ENCODE assay signal across 19 cellular contexts in the genomic region with DNA sequence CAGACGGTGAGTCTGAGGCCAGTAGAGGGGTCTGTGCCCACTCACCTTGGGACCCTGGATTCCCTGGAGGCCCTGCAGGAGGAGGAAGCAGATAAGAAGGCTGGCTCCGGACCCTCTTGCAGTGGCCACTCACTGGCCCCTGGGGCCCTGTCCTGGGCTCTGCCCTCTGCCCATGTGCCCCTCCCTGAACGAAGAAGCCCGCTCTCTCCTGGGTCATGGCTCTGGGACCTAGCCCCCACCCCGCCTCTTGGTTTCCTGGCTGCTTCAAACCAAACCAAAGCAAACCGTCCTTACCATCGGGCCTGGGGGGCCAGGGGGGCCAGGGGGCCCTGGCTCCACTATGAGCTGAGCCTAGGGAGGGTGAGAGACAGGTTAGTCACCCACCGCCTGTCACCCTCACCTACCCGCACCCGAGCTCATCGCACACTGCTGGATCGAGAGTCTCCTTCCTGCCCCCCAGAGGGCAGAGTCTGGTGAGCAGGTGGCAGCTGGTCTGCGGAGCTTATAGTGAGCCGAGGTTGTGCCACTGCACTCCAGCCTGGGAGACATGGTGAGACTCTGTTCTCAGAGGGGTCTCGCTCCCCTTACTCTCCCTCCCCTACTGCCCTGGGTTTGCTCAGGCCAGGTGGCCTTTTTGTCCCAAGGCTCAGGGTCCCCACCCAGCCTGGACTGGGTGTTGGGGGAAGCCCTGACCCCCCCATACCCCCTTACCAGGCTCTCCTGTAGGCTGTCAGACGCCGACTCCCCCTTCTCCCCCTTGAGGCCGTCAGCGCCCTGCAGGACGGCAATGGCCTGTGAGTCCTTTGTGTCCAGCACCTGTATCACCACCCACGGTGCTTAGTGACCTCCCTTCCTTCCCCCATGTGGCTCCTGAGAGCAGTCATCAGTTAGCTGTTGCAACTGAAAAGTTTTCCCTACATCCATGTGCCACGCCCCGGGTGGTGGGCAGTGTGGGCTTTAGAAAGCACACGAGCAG. TPM values are rescaled to one million over a fixed set of nuclear protein-coding genes. Genes with fewer than 3 reads are reported as not detected.
DNase-seq lines count a peak whose midpoint lies in the region; ATAC-seq, FAIRE-seq and TF ChIP-seq lines count a peak whose summit lies in the region.
"Had no signal": no experiment of that assay in that cellular context is flagged by ENCODE, and none has a peak within 500 bp of the region (broad histone marks: within the 10 kb centered on the region; RNA-seq: fewer than 3 reads in every experiment).

No MANE protein-coding gene starts in this region.

- no peak for FAIRE-seq in frontal cortex (lab: Jason Lieb, UNC)
- FAIRE-seq: A549, K562 had no signal

- H3K27me3 Mint-ChIP-seq in immature natural killer cell (ENCODE audit: low read depth in 3 of 3), result peaks cover 7 to 14% (median 8%) of the 10 kb centered on the region in 3 donors
- H3K27me3 Mint-ChIP-seq: stimulated activated memory B cell treated with anti-CD40 and anti-IgM and Interleukin-4, amounts not matched to agents 10 μg/mL and 1 μg/mL and 100 μg/mL, for 72 hours had no signal

- no peaks in the 10 kb centered on the region for H3K36me3 ChIP-seq in RWPE2 (ENCODE audit: low read depth)

- no peak overlapping the region for H3K27ac ChIP-seq in RWPE2 (ENCODE audit: poor library complexity, severe bottlenecking)
- H3K27ac ChIP-seq: A549, hepatocyte, SK-N-MC had no signal

- H3K4me1 Mint-ChIP-seq in immature natural killer cell, result peaks cover 38 to 45% of the 10 kb centered on the region in 2 donors

- H3K27me3 ChIP-seq in RWPE2 (ENCODE audit: insufficient read depth, poor library complexity, severe bottlenecking), result no peaks in the 10 kb centered on the region
- H3K27me3 ChIP-seq: hepatocyte had no signal

- H3K4me3 Mint-ChIP-seq in immature natural killer cell, result peak overlapping the region in 1 of 5 donors; percentile 38
- H3K4me3 Mint-ChIP-seq: stimulated activated memory B cell treated with anti-CD40 and anti-IgM and Interleukin-4, amounts not matched to agents 10 μg/mL and 1 μg/mL and 100 μg/mL, for 72 hours had no signal

- DNase-seq in NCI-H345 (lab: John Stamatoyannopoulos, UW) (peak; percentile 16), NCI-H345 treated with DMSO at 0.1 percent for 48 hours (lab: John Stamatoyannopoulos, UW; ENCODE audit: unreplicated experiment) (no peak), D341Med (ENCODE audit: low spot score) (peak; percentile 53), RWPE2 (ENCODE audit: low spot score) (peak; percentile 62), immature natural killer cell (peak; percentile 31 to 67 (median 49)), frontal cortex (ENCODE audit: low spot score in 2 of 2) (no peak), NCI-H1417 treated with DMSO at 0.1 percent for 48 hours (lab: John Stamatoyannopoulos, UW) (no peak)
- DNase-seq: COR-L47, left colon, NCI-H1092 treated with DMSO at 0.1 percent for 48 hours, NCI-H446, OCI-M1, trophoblast cell had no signal

- H3K9me3 ChIP-seq in RWPE2 (ENCODE audit: severe bottlenecking), result no peaks in the 10 kb centered on the region
- H3K9me3 ChIP-seq: A549 had no signal

- H3K36me3 Mint-ChIP-seq in immature natural killer cell, result no peaks in the 10 kb centered on the region
- H3K36me3 Mint-ChIP-seq: stimulated activated memory B cell treated with anti-CD40 and anti-IgM and Interleukin-4, amounts not matched to agents 10 μg/mL and 1 μg/mL and 100 μg/mL, for 72 hours had no signal

- H3K4me1 ChIP-seq in RWPE2 (ENCODE audit: insufficient read depth, poor library complexity, severe bottlenecking), result peaks cover 4% of the 10 kb centered on the region
- H3K4me1 ChIP-seq: A549 had no signal

- H3K4me3 ChIP-seq in RWPE2 (ENCODE audit: severe bottlenecking), result no peak overlapping the region
- H3K4me3 ChIP-seq: A549, hepatocyte, K562, SK-N-MC had no signal

- ATAC-seq in RWPE2 (ENCODE audit: low read depth), result no peak
- no peak for ATAC-seq in GM18520 (IDR thresholded peaks at IDR 0.05; ENCODE audit: unreplicated experiment)
- ATAC-seq: K562; left colon; stimulated activated memory B cell treated with anti-CD40 and anti-IgM and Interleukin-4, amounts not matched to agents 10 μg/mL and 1 μg/mL and 100 μg/mL, for 72 hours had no signal

- H3K9me3 Mint-ChIP-seq in immature natural killer cell, result peaks cover 0 to 4% (median 0%) of the 10 kb centered on the region in 6 donors
- H3K9me3 Mint-ChIP-seq: stimulated activated memory B cell treated with anti-CD40 and anti-IgM and Interleukin-4, amounts not matched to agents 10 μg/mL and 1 μg/mL and 100 μg/mL, for 72 hours had no signal

- H3K27ac Mint-ChIP-seq in immature natural killer cell, result peak overlapping the region in 1 of 6 donors; percentile 40
- H3K27ac Mint-ChIP-seq: stimulated activated memory B cell treated with anti-CD40 and anti-IgM and Interleukin-4, amounts not matched to agents 10 μg/mL and 1 μg/mL and 100 μg/mL, for 72 hours had no signal

- TF ChIP-seq CTCF in RWPE2 (IDR thresholded peaks at IDR 0.05; ENCODE audit: poor library complexity, severe bottlenecking), result no peak

RNA-seq across cellular contexts. Expression of a gene that starts 15.2 kb away (rescaled TPM):
- polyA plus RNA-seq in immature natural killer cell, result 10 to 100 TPM; 28.2 to 44.1 (median 33.3) TPM
- 9.0 TPM for total RNA-seq in frontal cortex

RNA-seq across cellular contexts. Expression of a gene that starts 43.4 kb away (rescaled TPM):
- polyA plus RNA-seq in immature natural killer cell, result 100 to 1,000 TPM in 1 of 3 donors, 10 to 100 TPM in 2; 34.4 to 126 (median 62.9) TPM
- 49.7 TPM for total RNA-seq in frontal cortex

Comparison
In these comparisons a context has a peak if more than half of its experiments do, and no peak if none do; other contexts are left out.
1. DNase-seq: peak in NCI-H345 (single experiment), D341Med (single experiment), RWPE2 (single experiment) and immature natural killer cell (3 of 3); none in NCI-H345 treated with DMSO at 0.1 percent for 48 hours (single experiment), frontal cortex (0 of 2) and NCI-H1417 treated with DMSO at 0.1 percent for 48 hours (single experiment).